Comparison of ENCODE assay signal across 10 cellular contexts in genomic region chr4:109816894-109817293, GRCh38. TPM values are rescaled to one million over a fixed set of nuclear protein-coding genes. Genes with fewer than 3 reads are reported as not detected.
A peak's percentile ranks its signal among the peaks of the same experiment; 100 is the strongest.
DNase-seq lines count a peak whose midpoint lies in the region; ATAC-seq, FAIRE-seq and TF ChIP-seq lines count a peak whose summit lies in the region.
"Had no signal": no experiment of that assay in that cellular context is flagged by ENCODE, and none has a peak within 500 bp of the region (broad histone marks: within the 10 kb centered on the region; RNA-seq: fewer than 3 reads in every experiment).

No MANE protein-coding gene starts in this region.

- peaks cover 53% of the 10 kb centered on the region for H3K4me1 ChIP-seq in HepG2 (ENCODE audit: insufficient read depth, low read length)
- peaks cover 0 to 11% (median 4%) of the 10 kb centered on the region in 4 donors for H3K4me1 ChIP-seq in right lobe of liver
- H3K4me1 ChIP-seq in iPS-18a (ENCODE audit: control insufficient read depth, low read depth, low read length) = peaks cover 8% of the 10 kb centered on the region

- peak overlapping the region; percentile 92 for H3K9ac ChIP-seq in HepG2 (ENCODE audit: insufficient read depth, low read depth, low read length)
- H3K9ac ChIP-seq in iPS-18a (ENCODE audit: low read length) = peak overlapping the region; percentile 87

- H3K4me3 Mint-ChIP-seq in activated CD8-positive, alpha-beta T cell treated with anti-CD3 and anti-CD28 coated beads for 36 hours = peak overlapping the region; percentile 95

- BruUV-seq in HepG2 (replicated peaks; lab: Mats Ljungman, UMichigan) = no TSS peak

- no peak for TF ChIP-seq RAD21 in HepG2 (CRISPR knock-in tag; IDR thresholded peaks at IDR 0.05)

- H3K9me3 ChIP-seq in HepG2 (ENCODE audit: low read length) (no peaks in the 10 kb centered on the region), right lobe of liver (no peaks in the 10 kb centered on the region), iPS-18a (ENCODE audit: control insufficient read depth, low read depth, low read length) (no peaks in the 10 kb centered on the region)
- H3K9me3 ChIP-seq: gastrocnemius medialis had no signal

- peaks cover 6 to 37% of the 10 kb centered on the region in 2 experiments; a peak in 4 of 5 replicates for H3K36me3 ChIP-seq in HepG2 (replicated peaks in 1 of 2; ENCODE audit: control insufficient read depth in 1 of 2, insufficient read depth in 2 of 2, low read length in 2 of 2)
- H3K36me3 ChIP-seq in right lobe of liver = peaks cover 0 to 12% (median 0%) of the 10 kb centered on the region in 4 donors
- peaks cover 46% of the 10 kb centered on the region for H3K36me3 ChIP-seq in iPS-18a (ENCODE audit: control insufficient read depth, low read depth, low read length)

- intact Hi-C loops in HepG2 (cut with micrococcal nuclease; ENCODE audit: unreplicated experiment) (loop anchor here (5.0 kb wide), 4 partner anchors 70 to 385 kb away; partner anchors contain the start of genes CASP6 and SEC24B), right lobe of liver (cut with DNase I) (loop anchor here in 1 of 2 donors (10.0 kb wide), 1 partner anchor 122 kb away; no protein-coding TSS in a partner anchor)
- intact Hi-C loops in activated CD8-positive, alpha-beta T cell treated with anti-CD3 and anti-CD28 coated beads for 36 hours (cut with micrococcal nuclease) = loop anchor here (5.0 kb wide), 1 partner anchor 395 kb away; no protein-coding TSS in a partner anchor

- peak overlapping the region; percentile 91 for H3K4me2 ChIP-seq in HepG2 (ENCODE audit: low read depth, low read length)

- H3K27ac Mint-ChIP-seq in activated CD8-positive, alpha-beta T cell treated with anti-CD3 and anti-CD28 coated beads for 36 hours = peak overlapping the region; percentile 98

- no peak for DNase-seq in HepG2 (ENCODE audit: low spot score)
- DNase-seq in right lobe of liver = no peak
- DNase-seq in activated CD8-positive, alpha-beta T cell treated with anti-CD3 and anti-CD28 coated beads for 36 hours = no peak
- no peak for DNase-seq in GM12892 (ENCODE audit: insufficient read length)
- no peak for DNase-seq in coronary artery (ENCODE audit: low spot score)
- DNase-seq: gastrocnemius medialis, retina had no signal

- in situ Hi-C loops in HepG2 (cut with HindIII; ENCODE audit: extremely low pct_ligation_motif_present, low pct_unique_long_range_greater_than_20kb) = loop anchor here (25.0 kb wide), 1 partner anchor 255 kb away; the partner anchor contains the start of gene MCUB

- peaks cover 57% of the 10 kb centered on the region for H3K4me1 Mint-ChIP-seq in activated CD8-positive, alpha-beta T cell treated with anti-CD3 and anti-CD28 coated beads for 36 hours (ENCODE audit: low read depth)

- TF ChIP-seq EP300 in HepG2 (IDR thresholded peaks at IDR 0.05; ENCODE audit: low read depth in 2 of 2, low read length in 2 of 2) = no peak
- no peak for TF ChIP-seq EP300 in HepG2 (CRISPR knock-in tag; IDR thresholded peaks at IDR 0.05; ENCODE audit: borderline replicate concordance)

- POLR2A ChIA-PET in HepG2 (lab: Yijun Ruan, JAX) = interaction anchor here (1.2 to 1.5 kb wide), 2 partner anchors 15 to 383 kb away, joined by 3 to 7 read pairs; partner anchors contain the start of genes CFI and SEC24B
- POLR2A ChIA-PET in activated CD8-positive, alpha-beta T cell treated with anti-CD3 and anti-CD28 coated beads for 36 hours (lab: Charles Lee) = interaction anchor here (1.2 kb wide), 1 partner anchor 86 kb away, joined by 3 read pairs; no protein-coding TSS in a partner anchor

- ATAC-seq in HepG2 (no peak), right lobe of liver (no peak), GM18511 (IDR thresholded peaks at IDR 0.05; ENCODE audit: unreplicated experiment) (no peak), HG03354 (IDR thresholded peaks at IDR 0.05; ENCODE audit: poor library complexity, severe bottlenecking, unreplicated experiment) (no peak)
- no peak for ATAC-seq in activated CD8-positive, alpha-beta T cell treated with anti-CD3 and anti-CD28 coated beads for 36 hours
- ATAC-seq: gastrocnemius medialis had no signal

- no peaks in the 10 kb centered on the region for H3K27me3 Mint-ChIP-seq in activated CD8-positive, alpha-beta T cell treated with anti-CD3 and anti-CD28 coated beads for 36 hours

- no peaks in the 10 kb centered on the region for H3K9me3 Mint-ChIP-seq in activated CD8-positive, alpha-beta T cell treated with anti-CD3 and anti-CD28 coated beads for 36 hours

- H2AFZ ChIP-seq in HepG2 (ENCODE audit: low read length) = no peak overlapping the region

- WGBS in HepG2 (ENCODE audit: low lambda C conversion rate) = 41% methylated on average over 1 of the region's 1 CpG
- whole genome bisulfite sequencing in right lobe of liver (ENCODE audit: insufficient coverage, low coverage, low lambda C conversion rate, missing lambda C conversion rate) = 53% methylated on average over 1 of the region's 1 CpG

- FAIRE-seq in HepG2 (lab: Jason Lieb, UNC) = no peak
- no peak for FAIRE-seq in GM12892 (lab: Jason Lieb, UNC)

- peaks cover 54% of the 10 kb centered on the region for H3K36me3 Mint-ChIP-seq in activated CD8-positive, alpha-beta T cell treated with anti-CD3 and anti-CD28 coated beads for 36 hours (ENCODE audit: low read depth)

- peaks cover 31% of the 10 kb centered on the region for H3K79me2 ChIP-seq in HepG2 (ENCODE audit: insufficient read depth, low read length)

- H4K20me1 ChIP-seq in HepG2 (ENCODE audit: insufficient read depth, low read length) = no peaks in the 10 kb centered on the region

- no peaks in the 10 kb centered on the region; a peak in 1 of 5 replicates for H3K27me3 ChIP-seq in HepG2 (ENCODE audit: control insufficient read depth in 1 of 2, insufficient read depth in 2 of 2, low read length in 2 of 2)
- no peaks in the 10 kb centered on the region for H3K27me3 ChIP-seq in right lobe of liver
- H3K27me3 ChIP-seq in iPS-18a (ENCODE audit: control insufficient read depth, insufficient read depth, low read length) = no peaks in the 10 kb centered on the region
- H3K27me3 ChIP-seq: gastrocnemius medialis had no signal

- peak overlapping the region; percentile 77 to 95 (median 84) for H3K4me3 ChIP-seq in HepG2 (replicated peaks in 1 of 3; ENCODE audit: insufficient read depth in 1 of 3, low read depth in 2 of 3, low read length in 3 of 3)
- peak overlapping the region in 1 of 3 donors; percentile 72 for H3K4me3 ChIP-seq in right lobe of liver
- peak overlapping the region; percentile 84 for H3K4me3 ChIP-seq in iPS-18a (ENCODE audit: low read length)
- no peak overlapping the region for H3K4me3 ChIP-seq in coronary artery

- CTCF ChIA-PET in HepG2 (lab: Yijun Ruan, JAX; ENCODE audit: low intra/inter-chr PET ratio, low total read pairs) = no interaction called here
- CTCF ChIA-PET in activated CD8-positive, alpha-beta T cell treated with anti-CD3 and anti-CD28 coated beads for 36 hours (lab: Charles Lee) = interaction anchor here (1.8 to 2.5 kb wide), 3 partner anchors 10 to 384 kb away, joined by 8 to 17 read pairs (median 14); partner anchors contain the start of genes CASP6, RRH and SEC24B

- TF ChIP-seq CTCF in HepG2 (CRISPR knock-in tag; IDR thresholded peaks at IDR 0.05) (no peak), right lobe of liver (IDR thresholded peaks at IDR 0.05) (no peak), coronary artery (IDR thresholded peaks at IDR 0.05) (no peak)
- no peak for TF ChIP-seq CTCF in activated CD8-positive, alpha-beta T cell treated with anti-CD3 and anti-CD28 coated beads for 36 hours (IDR thresholded peaks at IDR 0.05)

- no peak for TF ChIP-seq POLR2A in HepG2 (IDR thresholded peaks at IDR 0.05; ENCODE audit: insufficient read depth in 1 of 2, low read depth in 2 of 2, low read length in 2 of 2)
- no peak for TF ChIP-seq POLR2A in right lobe of liver (IDR thresholded peaks at IDR 0.05)
- TF ChIP-seq POLR2A in GM12892 (IDR thresholded peaks at IDR 0.05; ENCODE audit: low read depth, low read length) = no peak

- H3K27ac ChIP-seq in HepG2 (ENCODE audit: extremely low read length, insufficient read depth, low read length) = peak overlapping the region; percentile 91
- no peak overlapping the region for H3K27ac ChIP-seq in right lobe of liver
- H3K27ac ChIP-seq in iPS-18a (ENCODE audit: low read length) = no peak overlapping the region
- no peak overlapping the region for H3K27ac ChIP-seq in coronary artery

RNA-seq across cellular contexts. Expression of gene GAR1, which starts 1.3 kb away (rescaled TPM):
- total RNA-seq in HepG2 (2016; rRNA removed; fragmentation: Illumina TruSeq; extraction: Trizol) (11.3 and 16.4 TPM in 2 replicates), right lobe of liver (1 to 10 TPM; 2.9 to 7.1 (median 4.4) TPM)
- 1.1 and 2.6 TPM in 2 replicates for total RNA-seq in HepG2 (2016; cell fraction: cytosol; rRNA removed; fragmentation: Illumina TruSeq; extraction: Trizol; ENCODE audit: low read depth)
- total RNA-seq in HepG2 (2016; cell fraction: insoluble cytoplasmic fraction; rRNA removed; fragmentation: Illumina TruSeq; extraction: Trizol) = 11.7 and 14.3 TPM in 2 replicates
- total RNA-seq in HepG2 (2016; cell fraction: membrane; rRNA removed; fragmentation: Illumina TruSeq; extraction: Trizol) = 3.8 and 4.3 TPM in 2 replicates
- 10.3 and 11.5 TPM in 2 replicates for total RNA-seq in HepG2 (2016; cell fraction: nucleus; rRNA removed; fragmentation: Illumina TruSeq; extraction: Trizol)
- 8.9 and 11.4 TPM in 2 replicates for polyA plus RNA-seq in HepG2 (2011; rRNA removed)
- polyA plus RNA-seq in HepG2 (2011; cell fraction: cytosol; rRNA removed) = 5.9 and 7.5 TPM in 2 replicates
- 2.8 and 3.6 TPM in 2 replicates for polyA plus RNA-seq in HepG2 (2011; cell fraction: nucleus; rRNA removed)
- 25.3 and 28.4 TPM in 2 replicates for polyA plus RNA-seq in HepG2 (2012)
- 6.1 and 6.2 TPM in 2 replicates for polyA plus RNA-seq in HepG2 (2016; cell fraction: cytosol; fragmentation: Illumina TruSeq; extraction: Trizol; ENCODE audit: low read depth)
- polyA plus RNA-seq in HepG2 (2016; cell fraction: insoluble cytoplasmic fraction; fragmentation: Illumina TruSeq; extraction: Trizol; ENCODE audit: low read depth) = 52.4 and 53.0 TPM in 2 replicates
- 9.3 and 11.2 TPM in 2 replicates for polyA plus RNA-seq in HepG2 (2016; cell fraction: membrane; fragmentation: Illumina TruSeq; extraction: Trizol; ENCODE audit: low read depth)
- polyA plus RNA-seq in HepG2 (2016; cell fraction: nucleus; fragmentation: Illumina TruSeq; extraction: Trizol; ENCODE audit: insufficient read depth, low read depth) = 31.1 and 33.7 TPM in 2 replicates
- 0.24 and 1.1 TPM in 2 replicates for polyA minus RNA-seq in HepG2 (2011; rRNA and poly(A)+ RNA removed; ENCODE audit: low replicate concordance)
- 2.5 and 3.4 TPM in 2 replicates for polyA minus RNA-seq in HepG2 (2011; cell fraction: cytosol; rRNA and poly(A)+ RNA removed)
- 6.3 and 7.1 TPM in 2 replicates for polyA minus RNA-seq in HepG2 (2011; cell fraction: nucleus; rRNA and poly(A)+ RNA removed)
- total RNA-seq in activated CD8-positive, alpha-beta T cell treated with anti-CD3 and anti-CD28 coated beads for 36 hours = 10 to 100 TPM; 36.4 to 42.1 TPM
- polyA plus RNA-seq in GM12892 (2012; ENCODE audit: missing spikeins) = 37.2 TPM

RNA-seq across cellular contexts. Expression of gene RRH, which starts 10.9 kb away (rescaled TPM):
- total RNA-seq in HepG2 (2016; rRNA removed; fragmentation: Illumina TruSeq; extraction: Trizol) (0.07 and 0.22 TPM in 2 replicates), right lobe of liver (under 1 TPM in 2 of 6 experiments, not detected in 4; 0.18 to 0.25 TPM)
- not detected in 2 replicates for total RNA-seq in HepG2 (2016; cell fraction: cytosol; rRNA removed; fragmentation: Illumina TruSeq; extraction: Trizol; ENCODE audit: low read depth)
- total RNA-seq in HepG2 (2016; cell fraction: insoluble cytoplasmic fraction; rRNA removed; fragmentation: Illumina TruSeq; extraction: Trizol) = 0.06 TPM in 1 of 2 replicates, not detected in the other
- 0.10 TPM in 1 of 2 replicates, not detected in the other for total RNA-seq in HepG2 (2016; cell fraction: membrane; rRNA removed; fragmentation: Illumina TruSeq; extraction: Trizol)
- not detected in 2 replicates for total RNA-seq in HepG2 (2016; cell fraction: nucleus; rRNA removed; fragmentation: Illumina TruSeq; extraction: Trizol)
- 0.17 TPM in 1 of 2 replicates, not detected in the other for polyA plus RNA-seq in HepG2 (2011; rRNA removed)
- polyA plus RNA-seq in HepG2 (2011; cell fraction: cytosol; rRNA removed) = not detected in 2 replicates
- polyA plus RNA-seq in HepG2 (2011; cell fraction: nucleus; rRNA removed) = 0.21 and 0.26 TPM in 2 replicates
- 0.12 TPM in 1 of 2 replicates, not detected in the other for polyA plus RNA-seq in HepG2 (2012)
- not detected in 2 replicates for polyA plus RNA-seq in HepG2 (2016; cell fraction: cytosol; fragmentation: Illumina TruSeq; extraction: Trizol; ENCODE audit: low read depth)
- not detected in 2 replicates for polyA plus RNA-seq in HepG2 (2016; cell fraction: insoluble cytoplasmic fraction; fragmentation: Illumina TruSeq; extraction: Trizol; ENCODE audit: low read depth)
- polyA plus RNA-seq in HepG2 (2016; cell fraction: membrane; fragmentation: Illumina TruSeq; extraction: Trizol; ENCODE audit: low read depth) = not detected in 2 replicates
- 0.55 TPM in 1 of 2 replicates, not detected in the other for polyA plus RNA-seq in HepG2 (2016; cell fraction: nucleus; fragmentation: Illumina TruSeq; extraction: Trizol; ENCODE audit: insufficient read depth, low read depth)
- polyA minus RNA-seq in HepG2 (2011; rRNA and poly(A)+ RNA removed; ENCODE audit: low replicate concordance) = 0.26 TPM in 1 of 2 replicates, not detected in the other
- not detected in 2 replicates for polyA minus RNA-seq in HepG2 (2011; cell fraction: cytosol; rRNA and poly(A)+ RNA removed)
- 0.25 and 0.39 TPM in 2 replicates for polyA minus RNA-seq in HepG2 (2011; cell fraction: nucleus; rRNA and poly(A)+ RNA removed)
- not detected for total RNA-seq in activated CD8-positive, alpha-beta T cell treated with anti-CD3 and anti-CD28 coated beads for 36 hours
- not detected for polyA plus RNA-seq in GM12892 (2012; ENCODE audit: missing spikeins)
- total RNA-seq: gastrocnemius medialis had no signal

RNA-seq across cellular contexts. Expression of gene CFI, which starts 15.1 kb away (rescaled TPM):
- total RNA-seq in HepG2 (2016; rRNA removed; fragmentation: Illumina TruSeq; extraction: Trizol) (152 and 337 TPM in 2 replicates), right lobe of liver (100 to 1,000 TPM; 316 to 610 (median 469) TPM)
- 15.8 and 21.4 TPM in 2 replicates for total RNA-seq in HepG2 (2016; cell fraction: cytosol; rRNA removed; fragmentation: Illumina TruSeq; extraction: Trizol; ENCODE audit: low read depth)
- total RNA-seq in HepG2 (2016; cell fraction: insoluble cytoplasmic fraction; rRNA removed; fragmentation: Illumina TruSeq; extraction: Trizol) = 142 and 328 TPM in 2 replicates
- total RNA-seq in HepG2 (2016; cell fraction: membrane; rRNA removed; fragmentation: Illumina TruSeq; extraction: Trizol) = 27.3 and 39.9 TPM in 2 replicates
- 355 and 402 TPM in 2 replicates for total RNA-seq in HepG2 (2016; cell fraction: nucleus; rRNA removed; fragmentation: Illumina TruSeq; extraction: Trizol)
- polyA plus RNA-seq in HepG2 (2011; rRNA removed) = 281 and 284 TPM in 2 replicates
- polyA plus RNA-seq in HepG2 (2011; cell fraction: cytosol; rRNA removed) = 92.5 and 172 TPM in 2 replicates
- polyA plus RNA-seq in HepG2 (2011; cell fraction: nucleus; rRNA removed) = 286 and 387 TPM in 2 replicates
- polyA plus RNA-seq in HepG2 (2012) = 210 and 251 TPM in 2 replicates
- 15.3 and 18.6 TPM in 2 replicates for polyA plus RNA-seq in HepG2 (2016; cell fraction: cytosol; fragmentation: Illumina TruSeq; extraction: Trizol; ENCODE audit: low read depth)
- 118 and 125 TPM in 2 replicates for polyA plus RNA-seq in HepG2 (2016; cell fraction: insoluble cytoplasmic fraction; fragmentation: Illumina TruSeq; extraction: Trizol; ENCODE audit: low read depth)
- 19.9 and 24.7 TPM in 2 replicates for polyA plus RNA-seq in HepG2 (2016; cell fraction: membrane; fragmentation: Illumina TruSeq; extraction: Trizol; ENCODE audit: low read depth)
- polyA plus RNA-seq in HepG2 (2016; cell fraction: nucleus; fragmentation: Illumina TruSeq; extraction: Trizol; ENCODE audit: insufficient read depth, low read depth) = 455 and 463 TPM in 2 replicates
- polyA minus RNA-seq in HepG2 (2011; rRNA and poly(A)+ RNA removed; ENCODE audit: low replicate concordance) = 0.12 and 62.8 TPM in 2 replicates
- 96.0 and 152 TPM in 2 replicates for polyA minus RNA-seq in HepG2 (2011; cell fraction: cytosol; rRNA and poly(A)+ RNA removed)
- polyA minus RNA-seq in HepG2 (2011; cell fraction: nucleus; rRNA and poly(A)+ RNA removed) = 417 and 536 TPM in 2 replicates
- not detected for total RNA-seq in activated CD8-positive, alpha-beta T cell treated with anti-CD3 and anti-CD28 coated beads for 36 hours
- polyA plus RNA-seq in GM12892 (2012; ENCODE audit: missing spikeins) = not detected

RNA-seq across cellular contexts. Expression of gene LRIT3, which starts 31.0 kb away (rescaled TPM):
- total RNA-seq in HepG2 (2016; rRNA removed; fragmentation: Illumina TruSeq; extraction: Trizol) = not detected in 2 replicates
- not detected in 2 replicates for total RNA-seq in HepG2 (2016; cell fraction: cytosol; rRNA removed; fragmentation: Illumina TruSeq; extraction: Trizol; ENCODE audit: low read depth)
- not detected in 2 replicates for total RNA-seq in HepG2 (2016; cell fraction: insoluble cytoplasmic fraction; rRNA removed; fragmentation: Illumina TruSeq; extraction: Trizol)
- not detected in 2 replicates for total RNA-seq in HepG2 (2016; cell fraction: membrane; rRNA removed; fragmentation: Illumina TruSeq; extraction: Trizol)
- 0.09 TPM in 1 of 2 replicates, not detected in the other for total RNA-seq in HepG2 (2016; cell fraction: nucleus; rRNA removed; fragmentation: Illumina TruSeq; extraction: Trizol)
- 0.03 and 0.04 TPM in 2 replicates for polyA plus RNA-seq in HepG2 (2011; rRNA removed)
- not detected in 2 replicates for polyA plus RNA-seq in HepG2 (2011; cell fraction: cytosol; rRNA removed)
- polyA plus RNA-seq in HepG2 (2011; cell fraction: nucleus; rRNA removed) = 0.10 TPM in 1 of 2 replicates, not detected in the other
- 0.05 TPM in 1 of 2 replicates, not detected in the other for polyA plus RNA-seq in HepG2 (2012)
- not detected in 2 replicates for polyA plus RNA-seq in HepG2 (2016; cell fraction: cytosol; fragmentation: Illumina TruSeq; extraction: Trizol; ENCODE audit: low read depth)
- not detected in 2 replicates for polyA plus RNA-seq in HepG2 (2016; cell fraction: insoluble cytoplasmic fraction; fragmentation: Illumina TruSeq; extraction: Trizol; ENCODE audit: low read depth)
- not detected in 2 replicates for polyA plus RNA-seq in HepG2 (2016; cell fraction: membrane; fragmentation: Illumina TruSeq; extraction: Trizol; ENCODE audit: low read depth)
- polyA plus RNA-seq in HepG2 (2016; cell fraction: nucleus; fragmentation: Illumina TruSeq; extraction: Trizol; ENCODE audit: insufficient read depth, low read depth) = 0.12 and 0.19 TPM in 2 replicates
- polyA minus RNA-seq in HepG2 (2011; rRNA and poly(A)+ RNA removed; ENCODE audit: low replicate concordance) = 0.07 and 0.14 TPM in 2 replicates
- polyA minus RNA-seq in HepG2 (2011; cell fraction: cytosol; rRNA and poly(A)+ RNA removed) = not detected in 2 replicates
- polyA minus RNA-seq in HepG2 (2011; cell fraction: nucleus; rRNA and poly(A)+ RNA removed) = 0.13 TPM in 1 of 2 replicates, not detected in the other
- under 1 TPM; 0.05 to 0.25 (median 0.15) TPM for total RNA-seq in right lobe of liver
- total RNA-seq in activated CD8-positive, alpha-beta T cell treated with anti-CD3 and anti-CD28 coated beads for 36 hours = under 1 TPM; 0.13 to 0.16 TPM
- polyA plus RNA-seq in GM12892 (2012; ENCODE audit: missing spikeins) = 0.13 TPM

Comparison
In these comparisons a context has a peak if more than half of its experiments do, and no peak if none do; other contexts are left out.
1. RNA of gene CFI, which starts 15.1 kb away (total RNA-seq): 316 to 610 TPM in right lobe of liver and 15.8 to 402 TPM in HepG2; not detected in activated CD8-positive, alpha-beta T cell treated with anti-CD3 and anti-CD28 coated beads for 36 hours; every median in the first group is over 10 times any median in the second.